12 cellular contexts compared by ENCODE assay signal in the genomic region with DNA sequence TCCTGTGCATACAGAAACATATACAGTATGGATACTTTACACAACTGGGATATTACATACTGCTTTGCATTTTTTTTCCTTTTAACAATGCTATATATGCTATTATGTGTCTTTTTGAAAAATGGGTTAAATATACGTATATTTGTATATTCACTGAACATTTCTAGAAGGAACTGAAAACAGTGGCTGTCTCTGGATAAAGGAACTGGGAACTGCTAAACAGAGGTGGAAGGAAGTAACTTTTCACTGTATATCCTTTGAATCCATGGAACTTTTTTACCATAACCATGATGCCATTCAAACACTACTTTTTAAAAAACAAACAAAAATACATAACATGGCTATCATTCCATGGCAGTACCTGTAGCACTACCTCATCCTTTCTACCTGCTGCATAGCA. TPM values are rescaled to one million over a fixed set of nuclear protein-coding genes. Genes with fewer than 3 reads are reported as not detected.
DNase-seq lines count a peak whose midpoint lies in the region; ATAC-seq and TF ChIP-seq lines count a peak whose summit lies in the region.
"Had no signal": no experiment of that assay in that cellular context is flagged by ENCODE, and none has a peak within 500 bp of the region (broad histone marks: within the 10 kb centered on the region; RNA-seq: fewer than 3 reads in every experiment).

No MANE protein-coding gene starts in this region.

- H3K79me2 ChIP-seq in OCI-LY3 (ENCODE audit: low read length), result peaks cover 19% of the 10 kb centered on the region

- H3K4me3 ChIP-seq in OCI-LY3 (ENCODE audit: low read length), result peak overlapping the region; percentile 88; the same call in 1 of the 2 replicates
- no peak overlapping the region for H3K4me3 ChIP-seq in endodermal cell (ENCODE audit: low read length)
- H3K4me3 ChIP-seq in stomach smooth muscle (ENCODE audit: low read length in 2 of 2), result peak overlapping the region; percentile 38 to 88

- TF ChIP-seq CTCF in OCI-LY3 (IDR thresholded peaks at IDR 0.05; ENCODE audit: low read depth, low read length) (no peak), endodermal cell (conservative IDR thresholded peaks at IDR 0.05) (no peak)

- H3K27ac ChIP-seq in OCI-LY3 (ENCODE audit: low read length), result no peak overlapping the region
- H3K27ac ChIP-seq in endodermal cell (ENCODE audit: low read depth, low read length), result no peak overlapping the region
- no peak overlapping the region for H3K27ac ChIP-seq in stomach smooth muscle (ENCODE audit: low read length)

- H3K9me3 Mint-ChIP-seq in activated T-cell treated with anti-CD3 and anti-CD28 coated beads, Interleukin-2, amount 50 U/mL, for 4 hours, result no peaks in the 10 kb centered on the region
- no peaks in the 10 kb centered on the region for H3K9me3 Mint-ChIP-seq in endodermal cell

- peaks cover 7% of the 10 kb centered on the region for H3K27me3 Mint-ChIP-seq in activated T-cell treated with anti-CD3 and anti-CD28 coated beads, Interleukin-2, amount 50 U/mL, for 4 hours (ENCODE audit: low read depth)
- peaks cover 5% of the 10 kb centered on the region for H3K27me3 Mint-ChIP-seq in endodermal cell (ENCODE audit: insufficient read depth)

- no peak overlapping the region for H3K27ac Mint-ChIP-seq in endodermal cell

- H3K9me3 ChIP-seq in OCI-LY3 (ENCODE audit: insufficient read depth, low read length) (no peaks in the 10 kb centered on the region), endodermal cell (ENCODE audit: control insufficient read depth, low read length) (no peaks in the 10 kb centered on the region), stomach smooth muscle (ENCODE audit: control insufficient read depth in 2 of 2, low read length in 2 of 2) (no peaks in the 10 kb centered on the region)

- no peak overlapping the region for H2AFZ ChIP-seq in OCI-LY3 (ENCODE audit: low read depth, low read length)

- peaks cover 5% of the 10 kb centered on the region for H4K20me1 ChIP-seq in OCI-LY3 (ENCODE audit: insufficient read depth, low read length)

- H3K9ac ChIP-seq in OCI-LY3 (ENCODE audit: low read length) (no peak overlapping the region), endodermal cell (ENCODE audit: extremely low read depth, low read length, poor library complexity, severe bottlenecking) (no peak overlapping the region), stomach smooth muscle (ENCODE audit: low read length in 2 of 2) (no peak overlapping the region)

- peak overlapping the region; percentile 89 for H3K4me3 Mint-ChIP-seq in activated T-cell treated with anti-CD3 and anti-CD28 coated beads, Interleukin-2, amount 50 U/mL, for 4 hours
- H3K4me3 Mint-ChIP-seq in endodermal cell, result peak overlapping the region; percentile 78

- H3K27me3 ChIP-seq in OCI-LY3 (ENCODE audit: low read depth, low read length) (peaks cover 10% of the 10 kb centered on the region), endodermal cell (ENCODE audit: control insufficient read depth, insufficient read depth, low read length, poor library complexity, severe bottlenecking) (no peaks in the 10 kb centered on the region), stomach smooth muscle (ENCODE audit: control insufficient read depth in 1 of 2, insufficient read depth in 2 of 2, low read length in 2 of 2) (no peaks in the 10 kb centered on the region)

- peaks cover 26% of the 10 kb centered on the region for H3K36me3 ChIP-seq in OCI-LY3 (replicated peaks; ENCODE audit: low read depth, low read length)
- peaks cover 9% of the 10 kb centered on the region for H3K36me3 ChIP-seq in endodermal cell (ENCODE audit: control insufficient read depth, insufficient read depth, low read length)
- H3K36me3 ChIP-seq in stomach smooth muscle (ENCODE audit: control insufficient read depth in 2 of 2, insufficient read depth in 2 of 2, low read length in 2 of 2), result peaks cover 3 to 12% of the 10 kb centered on the region in 2 donors

- ATAC-seq in activated T-cell treated with anti-CD3 and anti-CD28 coated beads, Interleukin-2, amount 50 U/mL, for 4 hours, result no peak
- ATAC-seq in GM19397 (IDR thresholded peaks at IDR 0.05; ENCODE audit: unreplicated experiment), result no peak

- peak overlapping the region; percentile 74 for H3K4me2 ChIP-seq in OCI-LY3 (ENCODE audit: low read length)

- WGBS in endodermal cell (ENCODE audit: insufficient coverage in 1 of 2, insufficient read length in 1 of 2), 2 experiments, result 89 to 100% methylated on average over 1 of the region's 1 CpG

- H3K4me1 Mint-ChIP-seq in activated T-cell treated with anti-CD3 and anti-CD28 coated beads, Interleukin-2, amount 50 U/mL, for 4 hours (ENCODE audit: low read depth), result peaks cover 13% of the 10 kb centered on the region
- peaks cover 14% of the 10 kb centered on the region for H3K4me1 Mint-ChIP-seq in endodermal cell

- DNase-seq in activated T-cell treated with anti-CD3 and anti-CD28 coated beads, Interleukin-2, amount 50 U/mL, for 4 hours, result no peak
- no peak for DNase-seq in activated T-cell treated with anti-CD3 and anti-CD28 coated beads, Interleukin-2, amount 50 U/mL, for 48 hours
- DNase-seq in endodermal cell (no peak), foreskin melanocyte (no peak), NCI-H1694 treated with DMSO at 0.1 percent for 48 hours (lab: John Stamatoyannopoulos, UW) (no peak)
- DNase-seq: AML-193, MM.1S had no signal

- H3K36me3 Mint-ChIP-seq in activated T-cell treated with anti-CD3 and anti-CD28 coated beads, Interleukin-2, amount 50 U/mL, for 4 hours (ENCODE audit: insufficient read depth), result peaks cover 23% of the 10 kb centered on the region
- peaks cover 26% of the 10 kb centered on the region for H3K36me3 Mint-ChIP-seq in endodermal cell (ENCODE audit: low read depth)

- H3K4me1 ChIP-seq in OCI-LY3 (ENCODE audit: low read length) (peaks cover 14% of the 10 kb centered on the region), endodermal cell (ENCODE audit: control insufficient read depth, insufficient read depth, low read length) (no peaks in the 10 kb centered on the region), stomach smooth muscle (ENCODE audit: control insufficient read depth, insufficient read depth, low read length) (peaks cover 8% of the 10 kb centered on the region)

RNA-seq across cellular contexts. Expression of a gene that starts 1.8 kb away (rescaled TPM):
- 10 to 100 TPM; 12.6 to 25.2 (median 16.4) TPM for total RNA-seq in activated T-cell treated with anti-CD3 and anti-CD28 coated beads, Interleukin-2, amount 50 U/mL, for 4 hours
- 10 to 100 TPM; 17.8 to 23.2 TPM for total RNA-seq in endodermal cell
- polyA plus RNA-seq in endodermal cell (2013, experiment 1 of 2), result 9.9 TPM
- polyA plus RNA-seq in endodermal cell (2013, experiment 2 of 2), result 9.7 TPM

RNA-seq across cellular contexts. Expression of a gene that starts 17.6 kb away (rescaled TPM):
- not detected for total RNA-seq in activated T-cell treated with anti-CD3 and anti-CD28 coated beads, Interleukin-2, amount 50 U/mL, for 4 hours
- not detected for total RNA-seq in endodermal cell
- polyA plus RNA-seq in endodermal cell (2013, experiment 1 of 2), result not detected
- polyA plus RNA-seq in endodermal cell (2013, experiment 2 of 2), result not detected
- total RNA-seq: myocyte, temporal lobe had no signal

RNA-seq across cellular contexts. Expression of a gene that starts 37.9 kb away (rescaled TPM):
- 10 to 100 TPM; 69.8 to 80.9 (median 72.7) TPM for total RNA-seq in activated T-cell treated with anti-CD3 and anti-CD28 coated beads, Interleukin-2, amount 50 U/mL, for 4 hours
- total RNA-seq in endodermal cell, result 10 to 100 TPM; 77.0 to 96.1 TPM
- 88.1 TPM for polyA plus RNA-seq in endodermal cell (2013, experiment 1 of 2)
- polyA plus RNA-seq in endodermal cell (2013, experiment 2 of 2), result 84.5 TPM

RNA-seq across cellular contexts. Expression of a gene that starts 40.2 kb away (rescaled TPM):
- total RNA-seq in activated T-cell treated with anti-CD3 and anti-CD28 coated beads, Interleukin-2, amount 50 U/mL, for 4 hours, result not detected
- total RNA-seq in endodermal cell, result 10 to 100 TPM; 27.2 TPM
- 11.5 TPM for polyA plus RNA-seq in endodermal cell (2013, experiment 1 of 2)
- 11.1 TPM for polyA plus RNA-seq in endodermal cell (2013, experiment 2 of 2)

RNA-seq across cellular contexts. Expression of a gene that starts 49.0 kb away (rescaled TPM):
- total RNA-seq in activated T-cell treated with anti-CD3 and anti-CD28 coated beads, Interleukin-2, amount 50 U/mL, for 4 hours, result not detected
- not detected for total RNA-seq in endodermal cell
- polyA plus RNA-seq in endodermal cell (2013, experiment 1 of 2), result not detected
- polyA plus RNA-seq in endodermal cell (2013, experiment 2 of 2), result not detected
- total RNA-seq: temporal lobe had no signal
